Comparison of ENCODE assay signal across 15 cellular contexts in genomic region chr2:241986836-241987641, GRCh38.
"Had no signal": no experiment of that assay in that cellular context is flagged by ENCODE, and none has a peak within 500 bp of the region (broad histone marks: within the 10 kb centered on the region; RNA-seq: fewer than 3 reads in every experiment).

No MANE protein-coding gene starts in this region.

- H3K4me3 ChIP-seq: sigmoid colon, suprapubic skin had no signal

- H3K27me3 Mint-ChIP-seq: activated T-cell treated with anti-CD3 and anti-CD28 coated beads, Interleukin-2, amount 50 U/mL, for 24 hours had no signal

- H3K4me1 ChIP-seq: sigmoid colon, suprapubic skin had no signal

- FAIRE-seq: TTC549, urothelium cell line had no signal

- H3K27ac Mint-ChIP-seq: activated T-cell treated with anti-CD3 and anti-CD28 coated beads, Interleukin-2, amount 50 U/mL, for 24 hours; nephron had no signal

- H3K4me3 Mint-ChIP-seq: activated T-cell treated with anti-CD3 and anti-CD28 coated beads, Interleukin-2, amount 50 U/mL, for 24 hours; nephron had no signal

- ATAC-seq: esophagus mucosa, left cardiac atrium had no signal

- H3K27ac ChIP-seq: sigmoid colon, suprapubic skin had no signal

- DNase-seq: activated CD4-positive, CD25-positive, alpha-beta regulatory T cell; activated gamma-delta T cell treated with Interleukin-2 at 50 U/mL for 16 hours; activated T-cell treated with anti-CD3 and anti-CD28 coated beads, Interleukin-2, amount 50 U/mL, for 24 hours; glutamatergic neuron; left cardiac atrium; sigmoid colon; stimulated activated CD4-positive, alpha-beta T cell treated with anti-CD3 and anti-CD28 coated beads, Interleukin-12 subunit alpha, Interleukin-12 subunit beta, amount 100 ng/mL, for 4 hours; stimulated activated CD4-positive, alpha-beta T cell treated with anti-CD3 and anti-CD28 coated beads, Interleukin-2, amount 100 ng/mL, for 48 hours; stimulated activated naive CD4-positive, alpha-beta T cell treated with Interleukin-2 at 50 U/mL for 16 hours; T-helper 2 cell had no signal

- H3K27me3 ChIP-seq: suprapubic skin had no signal
